ENCODE assay signal across 2 cellular contexts in the genomic region with DNA sequence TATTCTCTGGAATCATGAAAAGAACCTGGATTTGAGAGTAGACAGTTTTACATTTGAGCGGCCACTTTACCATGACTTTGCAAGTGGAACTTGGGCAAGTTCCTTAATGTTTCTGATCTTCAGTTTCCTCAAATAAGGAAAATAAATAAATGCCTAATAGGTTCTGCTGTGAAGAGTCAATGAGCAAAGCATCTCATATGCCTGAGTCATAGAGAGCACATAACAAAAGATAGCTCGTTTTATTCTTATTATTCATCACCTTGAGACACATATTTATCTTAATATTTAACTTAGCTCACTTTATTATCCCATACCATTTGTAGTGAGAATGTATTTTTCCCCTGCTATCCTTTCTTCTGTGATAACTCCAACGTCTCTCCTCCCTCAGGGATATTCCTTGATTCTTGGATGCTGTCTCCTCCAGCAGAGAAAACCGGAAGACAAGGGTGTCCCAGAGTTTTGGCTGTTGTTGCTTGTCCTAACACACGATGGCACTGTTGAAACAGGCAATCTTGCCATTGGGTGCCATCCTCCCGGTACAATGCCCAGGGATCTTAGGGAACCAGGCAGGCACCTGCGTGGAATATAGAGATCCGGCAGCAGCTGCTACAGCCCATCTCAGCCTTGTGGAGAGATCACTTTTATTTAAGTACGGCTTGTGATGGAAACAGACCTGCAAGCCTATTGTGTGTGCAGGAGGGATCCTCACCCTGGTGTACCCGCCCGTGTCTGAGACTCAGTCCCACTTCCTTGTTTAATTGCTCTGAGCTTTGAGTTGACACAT.
TF ChIP-seq lines count a peak whose summit lies in the region.

No MANE protein-coding gene starts in this region.

TF ChIP-seq in HEK293T, 16 proteins besides CTCF, POLR2A, EP300 and RAD21:
- TF ChIP-seq ZNF384 (IDR thresholded peaks at IDR 0.05) (no peak), LEF1 (IDR thresholded peaks at IDR 0.05; ENCODE audit: borderline replicate concordance) (no peak), SUZ12 (IDR thresholded peaks at IDR 0.05) (no peak), FOXK2 (IDR thresholded peaks at IDR 0.05) (no peak), ARNT (IDR thresholded peaks at IDR 0.05) (no peak), HDGF (IDR thresholded peaks at IDR 0.05; ENCODE audit: borderline replicate concordance) (no peak), FOXM1 (IDR thresholded peaks at IDR 0.05; ENCODE audit: borderline replicate concordance) (no peak)
- TF ChIP-seq, protein P1, sequence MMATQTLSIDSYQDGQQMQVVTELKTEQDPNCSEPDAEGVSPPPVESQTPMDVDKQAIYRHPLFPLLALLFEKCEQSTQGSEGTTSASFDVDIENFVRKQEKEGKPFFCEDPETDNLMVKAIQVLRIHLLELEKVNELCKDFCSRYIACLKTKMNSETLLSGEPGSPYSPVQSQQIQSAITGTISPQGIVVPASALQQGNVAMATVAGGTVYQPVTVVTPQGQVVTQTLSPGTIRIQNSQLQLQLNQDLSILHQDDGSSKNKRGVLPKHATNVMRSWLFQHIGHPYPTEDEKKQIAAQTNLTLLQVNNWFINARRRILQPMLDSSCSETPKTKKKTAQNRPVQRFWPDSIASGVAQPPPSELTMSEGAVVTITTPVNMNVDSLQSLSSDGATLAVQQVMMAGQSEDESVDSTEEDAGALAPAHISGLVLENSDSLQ (IDR thresholded peaks at IDR 0.05): no peak
TF ChIP-seq in HEK293T: peak in this region for 0.

TF ChIP-seq in endothelial cell of umbilical vein, 7 proteins besides CTCF, POLR2A, EP300 and RAD21:
- TF ChIP-seq POLR2AphosphoS5 (IDR thresholded peaks at IDR 0.05; ENCODE audit: insufficient read depth, low read depth, low read length) (no peak), GATA2 (IDR thresholded peaks at IDR 0.05; ENCODE audit: insufficient read depth, insufficient read length, low read depth, low read length) (no peak)
- TF ChIP-seq, protein P2, sequence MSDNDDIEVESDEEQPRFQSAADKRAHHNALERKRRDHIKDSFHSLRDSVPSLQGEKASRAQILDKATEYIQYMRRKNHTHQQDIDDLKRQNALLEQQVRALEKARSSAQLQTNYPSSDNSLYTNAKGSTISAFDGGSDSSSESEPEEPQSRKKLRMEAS (IDR thresholded peaks at IDR 0.05; ENCODE audit: insufficient read depth, insufficient read length): no peak
